8 cellular contexts compared by ENCODE assay signal in genomic region chr6:37244430-37245310, GRCh38. TPM values are rescaled to one million over a fixed set of nuclear protein-coding genes. Genes with fewer than 3 reads are reported as not detected.
DNase-seq lines count a peak whose midpoint lies in the region; ATAC-seq and TF ChIP-seq lines count a peak whose summit lies in the region.

No MANE protein-coding gene starts in this region.

- 29% methylated on average over 6 of the region's 6 CpGs for WGBS in liver

- no peaks in the 10 kb centered on the region for H3K36me3 ChIP-seq in liver (ENCODE audit: control insufficient read depth in 4 of 4, insufficient read depth in 3 of 4, low read depth in 1 of 4, low read length in 3 of 4)

- H3K4me3 Mint-ChIP-seq in T-cell = no peak overlapping the region

- H3K4me3 ChIP-seq in cardiac fibroblast (replicated peaks in 1 of 2; ENCODE audit: low read depth in 2 of 2, low read length in 2 of 2) = no peak overlapping the region
- no peak overlapping the region for H3K4me3 ChIP-seq in liver (ENCODE audit: low read depth in 1 of 3, low read length in 3 of 3)

- H3K9me3 ChIP-seq in liver (ENCODE audit: control insufficient read depth in 4 of 4, low read length in 3 of 4) = no peaks in the 10 kb centered on the region

- POLR2A ChIA-PET in T-cell (lab: Charles Lee) = interaction anchor here in 1 of 2 donors (0.6 kb wide), 1 partner anchor 1722 kb away, joined by 3 read pairs; no protein-coding TSS in a partner anchor

- peak; percentile 50 for DNase-seq in ELR (ENCODE audit: low read depth)
- DNase-seq in NCI-H345 treated with DMSO at 0.1 percent for 48 hours (lab: John Stamatoyannopoulos, UW; ENCODE audit: unreplicated experiment) = peak; percentile 86
- DNase-seq in cardiac fibroblast (ENCODE audit: low read depth in 2 of 2) = peak; percentile 100
- peak; percentile 93 for DNase-seq in ureter (ENCODE audit: low spot score)
- DNase-seq in T-cell = no peak
- no peak for DNase-seq in NCI-H526 treated with DMSO at 0.1 percent for 48 hours (lab: John Stamatoyannopoulos, UW)

- H3K27me3 ChIP-seq in liver (ENCODE audit: control insufficient read depth in 4 of 4, insufficient read depth in 4 of 4, low read length in 3 of 4) = no peaks in the 10 kb centered on the region

- H3K9me3 Mint-ChIP-seq in T-cell = no peaks in the 10 kb centered on the region

- TF ChIP-seq CTCF in cardiac fibroblast (IDR thresholded peaks at IDR 0.05; ENCODE audit: low read depth, low read length) (no peak), liver (IDR thresholded peaks at IDR 0.05; ENCODE audit: low read depth, low read length, missing input control) (no peak)

- H3K27ac Mint-ChIP-seq in T-cell = no peak overlapping the region

- peaks cover 0 to 8% of the 10 kb centered on the region in 2 donors for H3K27me3 Mint-ChIP-seq in T-cell

- CTCF ChIA-PET in T-cell (lab: Charles Lee) = no interaction called here

- peak overlapping the region; percentile 86 to 99 for H3K27ac ChIP-seq in liver (ENCODE audit: low read depth in 1 of 2, low read length in 2 of 2)

- peaks cover 8 to 16% (median 10%) of the 10 kb centered on the region in 4 donors for H3K4me1 ChIP-seq in liver (ENCODE audit: control insufficient read depth in 4 of 4, insufficient read depth in 4 of 4, low read length in 3 of 4)

- H3K9ac ChIP-seq in liver (ENCODE audit: low read depth in 1 of 2, low read length in 2 of 2) = peak overlapping the region in 1 of 2 donors; percentile 77

- peaks cover 8 to 9% (median 8%) of the 10 kb centered on the region in 3 donors for H3K4me1 Mint-ChIP-seq in T-cell

- peak; percentile 43 to 49 for TF ChIP-seq RAD21 in liver (IDR thresholded peaks at IDR 0.05)

- ATAC-seq in T-cell (replicated peaks in 1 of 4) (no peak), HG03095 (IDR thresholded peaks at IDR 0.05; ENCODE audit: unreplicated experiment) (no peak)

- no peaks in the 10 kb centered on the region for H3K36me3 Mint-ChIP-seq in T-cell

TF ChIP-seq in liver, 16 proteins besides CTCF, POLR2A, EP300 and RAD21:
- TF ChIP-seq SP1 (IDR thresholded peaks at IDR 0.05) (peak; percentile 98), EGR1 (IDR thresholded peaks at IDR 0.05; ENCODE audit: low read depth in 2 of 2) (peak in 1 of 2 donors; percentile 5), HNF4G (IDR thresholded peaks at IDR 0.05) (peak; percentile 6), FOXA1 (IDR thresholded peaks at IDR 0.05) (peak; percentile 78), ZBTB33 (IDR thresholded peaks at IDR 0.05) (peak; percentile 81), FOXA2 (IDR thresholded peaks at IDR 0.05) (peak; percentile 83), TAF1 (conservative IDR thresholded peaks at IDR 0.05) (peak; percentile 46), GABPA (IDR thresholded peaks at IDR 0.05 in 1 of 2, conservative IDR thresholded peaks at IDR 0.05 in 1 of 2) (peak in 1 of 2 donors; percentile 26), NR2F2 (IDR thresholded peaks at IDR 0.05) (peak; percentile 94), RXRA (IDR thresholded peaks at IDR 0.05) (peak; percentile 97 to 98), JUND (IDR thresholded peaks at IDR 0.05) (peak; percentile 87), YY1 (IDR thresholded peaks at IDR 0.05) (peak; percentile 92), HNF4A (conservative IDR thresholded peaks at IDR 0.05) (peak; percentile 76 to 82)
- TF ChIP-seq, protein P1, sequence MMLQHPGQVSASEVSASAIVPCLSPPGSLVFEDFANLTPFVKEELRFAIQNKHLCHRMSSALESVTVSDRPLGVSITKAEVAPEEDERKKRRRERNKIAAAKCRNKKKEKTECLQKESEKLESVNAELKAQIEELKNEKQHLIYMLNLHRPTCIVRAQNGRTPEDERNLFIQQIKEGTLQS (IDR thresholded peaks at IDR 0.05) = peak; percentile 98
- TF ChIP-seq, protein P2, sequence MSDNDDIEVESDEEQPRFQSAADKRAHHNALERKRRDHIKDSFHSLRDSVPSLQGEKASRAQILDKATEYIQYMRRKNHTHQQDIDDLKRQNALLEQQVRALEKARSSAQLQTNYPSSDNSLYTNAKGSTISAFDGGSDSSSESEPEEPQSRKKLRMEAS (IDR thresholded peaks at IDR 0.05) = peak; percentile 72
- TF ChIP-seq, protein P3, sequence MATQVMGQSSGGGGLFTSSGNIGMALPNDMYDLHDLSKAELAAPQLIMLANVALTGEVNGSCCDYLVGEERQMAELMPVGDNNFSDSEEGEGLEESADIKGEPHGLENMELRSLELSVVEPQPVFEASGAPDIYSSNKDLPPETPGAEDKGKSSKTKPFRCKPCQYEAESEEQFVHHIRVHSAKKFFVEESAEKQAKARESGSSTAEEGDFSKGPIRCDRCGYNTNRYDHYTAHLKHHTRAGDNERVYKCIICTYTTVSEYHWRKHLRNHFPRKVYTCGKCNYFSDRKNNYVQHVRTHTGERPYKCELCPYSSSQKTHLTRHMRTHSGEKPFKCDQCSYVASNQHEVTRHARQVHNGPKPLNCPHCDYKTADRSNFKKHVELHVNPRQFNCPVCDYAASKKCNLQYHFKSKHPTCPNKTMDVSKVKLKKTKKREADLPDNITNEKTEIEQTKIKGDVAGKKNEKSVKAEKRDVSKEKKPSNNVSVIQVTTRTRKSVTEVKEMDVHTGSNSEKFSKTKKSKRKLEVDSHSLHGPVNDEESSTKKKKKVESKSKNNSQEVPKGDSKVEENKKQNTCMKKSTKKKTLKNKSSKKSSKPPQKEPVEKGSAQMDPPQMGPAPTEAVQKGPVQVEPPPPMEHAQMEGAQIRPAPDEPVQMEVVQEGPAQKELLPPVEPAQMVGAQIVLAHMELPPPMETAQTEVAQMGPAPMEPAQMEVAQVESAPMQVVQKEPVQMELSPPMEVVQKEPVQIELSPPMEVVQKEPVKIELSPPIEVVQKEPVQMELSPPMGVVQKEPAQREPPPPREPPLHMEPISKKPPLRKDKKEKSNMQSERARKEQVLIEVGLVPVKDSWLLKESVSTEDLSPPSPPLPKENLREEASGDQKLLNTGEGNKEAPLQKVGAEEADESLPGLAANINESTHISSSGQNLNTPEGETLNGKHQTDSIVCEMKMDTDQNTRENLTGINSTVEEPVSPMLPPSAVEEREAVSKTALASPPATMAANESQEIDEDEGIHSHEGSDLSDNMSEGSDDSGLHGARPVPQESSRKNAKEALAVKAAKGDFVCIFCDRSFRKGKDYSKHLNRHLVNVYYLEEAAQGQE (IDR thresholded peaks at IDR 0.05) = peak; percentile 91

RNA-seq across cellular contexts. Expression of gene TBC1D22B, which starts 12.9 kb away (rescaled TPM):
- total RNA-seq in liver (10 to 100 TPM in 1 of 2 donors, 1 to 10 TPM in 1; 2.4 to 10.7 TPM), ureter (12.5 TPM), T-cell (10 to 100 TPM in 3 of 5 donors, 1 to 10 TPM in 2; 9.5 to 12.6 (median 10.7) TPM)
- 1 to 10 TPM; 1.4 TPM for polyA plus RNA-seq in liver

RNA-seq across cellular contexts. Expression of gene TMEM217, which starts 13.3 kb away (rescaled TPM):
- 1 to 10 TPM in 1 of 2 donors, under 1 TPM in 1; 0.67 to 3.2 TPM for total RNA-seq in liver
- polyA plus RNA-seq in liver = under 1 TPM; 0.39 to 0.57 TPM
- 1.2 TPM for total RNA-seq in ureter
- 1 to 10 TPM in 1 of 5 donors, under 1 TPM in 4; 0.22 to 1.3 (median 0.49) TPM for total RNA-seq in T-cell

Comparison
In these comparisons a context has a peak if more than half of its experiments do, and no peak if none do; other contexts are left out.
1. DNase-seq: peak in ELR (single experiment), NCI-H345 treated with DMSO at 0.1 percent for 48 hours (single experiment), cardiac fibroblast (2 of 2) and ureter (single experiment); none in T-cell (0 of 34) and NCI-H526 treated with DMSO at 0.1 percent for 48 hours (single experiment).